15 cellular contexts compared by ENCODE assay signal in genomic region chr2:46548521-46549144, GRCh38. TPM values are rescaled to one million over a fixed set of nuclear protein-coding genes. Genes with fewer than 3 reads are reported as not detected.
DNase-seq lines count a peak whose midpoint lies in the region; ATAC-seq and TF ChIP-seq lines count a peak whose summit lies in the region.
"Had no signal": no experiment of that assay in that cellular context is flagged by ENCODE, and none has a peak within 500 bp of the region (broad histone marks: within the 10 kb centered on the region; RNA-seq: fewer than 3 reads in every experiment).

No MANE protein-coding gene starts in this region.

- H3K4me3 ChIP-seq in right atrium auricular region (no peak overlapping the region), ascending aorta (peak overlapping the region; percentile 24 to 34), uterus (no peak overlapping the region)
- H3K4me3 ChIP-seq: SK-N-MC had no signal

- TF ChIP-seq CTCF in right atrium auricular region (IDR thresholded peaks at IDR 0.05): no peak
- TF ChIP-seq CTCF in ascending aorta (IDR thresholded peaks at IDR 0.05): no peak
- TF ChIP-seq CTCF in natural killer cell (IDR thresholded peaks at IDR 0.05): no peak
- no peak for TF ChIP-seq CTCF in uterus (IDR thresholded peaks at IDR 0.05)

- H3K9me3 ChIP-seq in right atrium auricular region (no peaks in the 10 kb centered on the region), ascending aorta (no peaks in the 10 kb centered on the region), uterus (no peaks in the 10 kb centered on the region)

- no peak for DNase-seq in right atrium auricular region (ENCODE audit: low spot score)
- DNase-seq in Right ventricle myocardium superior: no peak
- DNase-seq in ascending aorta (ENCODE audit: low spot score in 2 of 2): no peak
- DNase-seq in natural killer cell: no peak
- DNase-seq in uterus: no peak
- DNase-seq: HFFc6; NCI-H2107; stimulated activated naive CD4-positive, alpha-beta T cell treated with Interleukin-2 at 50 U/mL for 16 hours had no signal

- H3K27me3 Mint-ChIP-seq in natural killer cell (ENCODE audit: low read depth in 2 of 2): no peaks in the 10 kb centered on the region

- peak overlapping the region; percentile 67 for H3K4me3 Mint-ChIP-seq in natural killer cell
- H3K4me3 Mint-ChIP-seq: activated naive CD4-positive, alpha-beta T cell treated with anti-CD3 and anti-CD28 coated beads for 36 hours; HFFc6 had no signal

- no peak for ATAC-seq in Right ventricle myocardium superior (ENCODE audit: poor library complexity)
- no peak for ATAC-seq in natural killer cell
- no peak for ATAC-seq in GM19328 (IDR thresholded peaks at IDR 0.05; ENCODE audit: unreplicated experiment)
- ATAC-seq in GM21723 (IDR thresholded peaks at IDR 0.05; ENCODE audit: unreplicated experiment): no peak
- ATAC-seq in HG03521 (IDR thresholded peaks at IDR 0.05; ENCODE audit: unreplicated experiment): no peak
- ATAC-seq: sciatic nerve had no signal

- H3K36me3 ChIP-seq in right atrium auricular region (peaks cover 4% of the 10 kb centered on the region), ascending aorta (peaks cover 0 to 22% of the 10 kb centered on the region in 2 donors), uterus (no peaks in the 10 kb centered on the region)

- intact Hi-C loops in Right ventricle myocardium superior (cut with DNase I) (no loop called here), ascending aorta (cut with DNase I) (no loop called here), natural killer cell (cut with micrococcal nuclease) (no loop called here), uterus (cut with DNase I; ENCODE audit: low total_unique reads) (no loop called here)

- peak overlapping the region; percentile 74 to 81 for H3K27ac ChIP-seq in right atrium auricular region
- peak overlapping the region; percentile 47 to 70 for H3K27ac ChIP-seq in ascending aorta
- peak overlapping the region; percentile 21 to 43 for H3K27ac ChIP-seq in uterus
- H3K27ac ChIP-seq: SK-N-MC, VCaP had no signal

- peaks cover 0 to 85% of the 10 kb centered on the region in 2 donors for H3K4me1 ChIP-seq in right atrium auricular region
- peaks cover 13 to 46% of the 10 kb centered on the region in 2 donors for H3K4me1 ChIP-seq in ascending aorta
- H3K4me1 ChIP-seq in uterus: peaks cover 5 to 6% of the 10 kb centered on the region in 2 donors

- H3K9me3 Mint-ChIP-seq in natural killer cell: no peaks in the 10 kb centered on the region
- H3K9me3 Mint-ChIP-seq: activated naive CD4-positive, alpha-beta T cell treated with anti-CD3 and anti-CD28 coated beads for 36 hours; HFFc6 had no signal

- H3K4me1 Mint-ChIP-seq in natural killer cell: peaks cover 87% of the 10 kb centered on the region in 2 donors

- H3K36me3 Mint-ChIP-seq in natural killer cell: no peaks in the 10 kb centered on the region

- H3K27me3 ChIP-seq in right atrium auricular region (no peaks in the 10 kb centered on the region), ascending aorta (no peaks in the 10 kb centered on the region), uterus (no peaks in the 10 kb centered on the region)

- TF ChIP-seq POLR2A in uterus (IDR thresholded peaks at IDR 0.05): no peak

- peak overlapping the region; percentile 55 to 82 for H3K27ac Mint-ChIP-seq in natural killer cell
- H3K27ac Mint-ChIP-seq: activated naive CD4-positive, alpha-beta T cell treated with anti-CD3 and anti-CD28 coated beads for 36 hours; HFFc6 had no signal

RNA-seq across cellular contexts. Expression of gene ATP6V1E2, which starts 6.3 kb away (rescaled TPM):
- total RNA-seq in right atrium auricular region (1 to 10 TPM; 4.9 to 6.6 TPM), Right ventricle myocardium superior (6.0 TPM), ascending aorta (8.4 TPM), natural killer cell (10 to 100 TPM in 1 of 3 donors, 1 to 10 TPM in 2; 5.5 to 10.5 (median 7.9) TPM), uterus (1 to 10 TPM in 2 of 4 donors, not detected in 2; 4.6 to 5.3 TPM)

RNA-seq across cellular contexts. Expression of gene RHOQ, which starts 6.3 kb away (rescaled TPM):
- 100 to 1,000 TPM; 127 to 132 TPM for total RNA-seq in right atrium auricular region
- 442 TPM for total RNA-seq in Right ventricle myocardium superior
- total RNA-seq in ascending aorta: 40.0 TPM
- 100 to 1,000 TPM in 2 of 3 donors, 10 to 100 TPM in 1; 93.7 to 131 (median 102) TPM for total RNA-seq in natural killer cell
- total RNA-seq in uterus: 100 to 1,000 TPM in 2 of 4 donors, 10 to 100 TPM in 2; 62.0 to 221 (median 100.0) TPM

Comparison
In these comparisons a context has a peak if more than half of its experiments do, and no peak if none do; other contexts are left out.
1. H3K4me3 ChIP-seq: peak in ascending aorta (2 of 2); none in right atrium auricular region (0 of 2) and uterus (0 of 2).
2. Peak in every context shown above with its lines, with median percentiles within 50 percentile points of each other: H3K27ac ChIP-seq.